Comparison of ENCODE assay signal across 24 cellular contexts in the genomic region with DNA sequence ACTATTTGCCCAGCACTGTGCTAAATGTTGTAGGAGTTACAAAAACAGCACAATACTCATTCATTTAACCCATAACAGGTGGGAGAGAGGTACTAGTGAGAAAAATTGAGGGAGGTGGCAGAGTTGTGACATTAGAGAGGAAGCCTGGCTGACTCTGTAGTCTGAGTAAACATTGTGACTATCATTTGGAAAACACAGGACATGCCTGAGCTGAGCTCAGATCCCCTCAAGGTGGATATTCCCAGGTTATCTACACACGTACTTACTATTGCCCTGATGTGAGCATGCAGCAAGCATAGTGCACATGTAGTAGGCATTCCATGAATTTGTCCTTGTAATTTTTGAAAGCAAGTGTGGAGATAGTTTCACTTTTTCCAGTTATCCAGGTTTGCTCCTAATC. TPM values are rescaled to one million over a fixed set of nuclear protein-coding genes. Genes with fewer than 3 reads are reported as not detected.
"Had no signal": no experiment of that assay in that cellular context is flagged by ENCODE, and none has a peak within 500 bp of the region (broad histone marks: within the 10 kb centered on the region; RNA-seq: fewer than 3 reads in every experiment).

No MANE protein-coding gene starts in this region.

- H3K4me2 ChIP-seq: SK-N-SH had no signal

- H3K36me3 Mint-ChIP-seq: T-cell had no signal

- H3K9ac ChIP-seq: SK-N-SH had no signal

- H3K9me3 ChIP-seq: MG63, SK-N-SH had no signal

- FAIRE-seq: HepG2 had no signal

- H3K4me3 Mint-ChIP-seq: T-cell had no signal

- H3K9me3 Mint-ChIP-seq: T-cell had no signal

- H3K4me1 Mint-ChIP-seq: T-cell had no signal

- H3K4me3 ChIP-seq: MG63 had no signal

- H3K27ac ChIP-seq: RWPE1 had no signal

- H3K36me3 ChIP-seq: MG63 had no signal

- H3K27me3 ChIP-seq: MG63 had no signal

- DNase-seq: IMR-90, Karpas-422, KG1, MG63, NCI-H1048, NCI-H1105, NCI-H1436 treated with DMSO at 0.1 percent for 48 hours, NCI-H1694, NCI-H187 treated with DMSO at 0.1 percent for 48 hours, NCI-H2029 treated with DMSO at 0.1 percent for 48 hours, NCI-H2171 treated with DMSO at 0.1 percent for 48 hours, NCI-H345, NCI-H446 treated with DMSO at 0.1 percent for 48 hours, NCI-H510A treated with DMSO at 0.1 percent for 48 hours, NCI-H526, NCI-H82, SHP77, SK-N-SH, SW 1271, T-cell had no signal

- H3K27ac Mint-ChIP-seq: T-cell had no signal

RNA-seq across cellular contexts. Expression of a gene that starts 10.9 kb away (rescaled TPM):
- total RNA-seq: HepG2, HT1080, SK-MEL-5, T-cell had no signal
- polyA plus RNA-seq: HepG2 had no signal
